13 cellular contexts compared by ENCODE assay signal in the genomic region with DNA sequence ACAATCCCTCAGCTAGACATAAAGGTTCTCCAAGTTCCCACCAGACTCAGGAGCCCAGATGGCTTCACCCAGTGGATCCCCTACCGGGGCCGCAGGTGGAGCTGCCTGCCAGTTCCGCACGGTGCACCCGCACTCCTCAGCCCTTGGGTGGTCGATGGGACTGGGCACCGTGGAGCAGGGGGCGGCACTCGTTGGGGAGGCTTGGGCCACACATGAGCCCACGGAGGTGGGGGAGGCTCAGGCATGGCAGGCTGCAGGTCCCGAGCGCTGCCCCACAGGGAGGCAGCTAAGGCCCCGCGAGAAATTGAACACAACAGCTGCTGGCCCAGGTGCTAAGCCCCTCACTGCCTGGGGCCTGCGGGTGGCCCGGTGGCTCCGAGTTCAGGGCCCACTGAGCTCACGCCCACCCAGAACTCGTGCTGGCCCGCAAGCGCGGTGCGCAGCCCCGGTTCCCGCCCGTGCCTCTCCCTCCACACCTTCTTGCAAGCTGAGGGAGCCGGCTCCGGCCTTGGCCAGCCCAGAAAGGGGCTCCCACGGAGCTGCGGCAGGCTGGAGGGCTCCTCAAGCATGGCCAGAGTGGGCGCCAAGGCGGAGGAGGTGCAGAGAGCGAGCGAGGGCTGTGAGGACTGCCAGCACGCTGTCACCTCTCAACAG. TPM values are rescaled to one million over a fixed set of nuclear protein-coding genes. Genes with fewer than 3 reads are reported as not detected.
"Had no signal": no experiment of that assay in that cellular context is flagged by ENCODE, and none has a peak within 500 bp of the region (broad histone marks: within the 10 kb centered on the region; RNA-seq: fewer than 3 reads in every experiment).

No MANE protein-coding gene starts in this region.

RNA-seq across cellular contexts. Expression of a gene that starts 7.4 kb away (rescaled TPM):
- total RNA-seq: stomach, subcutaneous adipose tissue, suprapubic skin, thoracic aorta, thyroid gland, tibial nerve, transverse colon, upper lobe of left lung, upper lobe of right lung, ureter, urinary bladder, uterus, vagina had no signal
- polyA plus RNA-seq: stomach, urinary bladder had no signal
